Comparison of ENCODE assay signal across 11 cellular contexts in genomic region chr12:118175823-118176447, GRCh38. TPM values are rescaled to one million over a fixed set of nuclear protein-coding genes. Genes with fewer than 3 reads are reported as not detected.
DNase-seq lines count a peak whose midpoint lies in the region; ATAC-seq and TF ChIP-seq lines count a peak whose summit lies in the region.
"Had no signal": no experiment of that assay in that cellular context is flagged by ENCODE, and none has a peak within 500 bp of the region (broad histone marks: within the 10 kb centered on the region; RNA-seq: fewer than 3 reads in every experiment).

No MANE protein-coding gene starts in this region.

- intact Hi-C loops in natural killer cell (cut with micrococcal nuclease) (no loop called here), Calu3 (cut with micrococcal nuclease; ENCODE audit: unreplicated experiment) (no loop called here)

- H3K27ac Mint-ChIP-seq in natural killer cell (no peak overlapping the region), Calu3 (ENCODE audit: unreplicated experiment) (no peak overlapping the region)

- TF ChIP-seq CTCF in natural killer cell (IDR thresholded peaks at IDR 0.05) (no peak), Calu3 (IDR thresholded peaks at IDR 0.05; ENCODE audit: unreplicated experiment) (no peak)

- H3K9me3 Mint-ChIP-seq in natural killer cell, result no peaks in the 10 kb centered on the region
- H3K9me3 Mint-ChIP-seq in Calu3 (ENCODE audit: low read depth, unreplicated experiment), result no peaks in the 10 kb centered on the region

- no peaks in the 10 kb centered on the region for H3K27me3 Mint-ChIP-seq in natural killer cell (ENCODE audit: low read depth in 2 of 2)
- no peaks in the 10 kb centered on the region for H3K27me3 Mint-ChIP-seq in Calu3 (ENCODE audit: unreplicated experiment)

- CTCF ChIA-PET in Calu3 (lab: Charles Lee), result interaction anchor here (1.0 kb wide), 1 partner anchor 202 kb away, joined by 4 read pairs; no protein-coding TSS in a partner anchor

- peak; percentile 95 for ATAC-seq in GM18498 (IDR thresholded peaks at IDR 0.05; ENCODE audit: unreplicated experiment)
- ATAC-seq in GM21447 (IDR thresholded peaks at IDR 0.05; ENCODE audit: unreplicated experiment), result peak; percentile 91
- peak; percentile 97 for ATAC-seq in HG03175 (IDR thresholded peaks at IDR 0.05; ENCODE audit: unreplicated experiment)
- no peak for ATAC-seq in natural killer cell

- H3K4me3 Mint-ChIP-seq in natural killer cell (no peak overlapping the region), Calu3 (ENCODE audit: low read depth, unreplicated experiment) (no peak overlapping the region)

- DNase-seq in SKM-1 (lab: John Stamatoyannopoulos, UW; ENCODE audit: unreplicated experiment) (peak; percentile 67), natural killer cell (no peak), dedifferentiated amniotic fluid mesenchymal stem cell (ENCODE audit: extremely low spot score) (no peak), Calu3 (no peak), SHP77 (lab: John Stamatoyannopoulos, UW) (no peak)
- DNase-seq: brain microvascular endothelial cell; erythroblast; stimulated activated CD4-positive, alpha-beta T cell treated with anti-CD3 and anti-CD28 coated beads, Interleukin-1b, Interleukin-23, amount 100 ng/mL, for 48 hours had no signal

- H3K36me3 Mint-ChIP-seq in natural killer cell (peaks cover 22% of the 10 kb centered on the region), Calu3 (ENCODE audit: insufficient read depth, unreplicated experiment) (peaks cover 6% of the 10 kb centered on the region)

- H3K4me1 Mint-ChIP-seq in natural killer cell (no peaks in the 10 kb centered on the region), Calu3 (ENCODE audit: low read depth, unreplicated experiment) (no peaks in the 10 kb centered on the region)

- no TSS peak for BruUV-seq in Calu3 (replicated peaks; lab: Mats Ljungman, UMichigan)

RNA-seq across cellular contexts. Expression of gene PEBP1, which starts 40.0 kb away (rescaled TPM):
- total RNA-seq in natural killer cell (10 to 100 TPM; 38.0 to 54.0 (median 41.4) TPM), Calu3 (2022) (99.8 and 109 TPM in 2 replicates)

Comparison
In these comparisons a context has a peak if more than half of its experiments do, and no peak if none do; other contexts are left out.
1. ATAC-seq: peak in GM18498 (single experiment), GM21447 (single experiment) and HG03175 (single experiment); none in natural killer cell (0 of 3).